10 cellular contexts compared by ENCODE assay signal in the genomic region with DNA sequence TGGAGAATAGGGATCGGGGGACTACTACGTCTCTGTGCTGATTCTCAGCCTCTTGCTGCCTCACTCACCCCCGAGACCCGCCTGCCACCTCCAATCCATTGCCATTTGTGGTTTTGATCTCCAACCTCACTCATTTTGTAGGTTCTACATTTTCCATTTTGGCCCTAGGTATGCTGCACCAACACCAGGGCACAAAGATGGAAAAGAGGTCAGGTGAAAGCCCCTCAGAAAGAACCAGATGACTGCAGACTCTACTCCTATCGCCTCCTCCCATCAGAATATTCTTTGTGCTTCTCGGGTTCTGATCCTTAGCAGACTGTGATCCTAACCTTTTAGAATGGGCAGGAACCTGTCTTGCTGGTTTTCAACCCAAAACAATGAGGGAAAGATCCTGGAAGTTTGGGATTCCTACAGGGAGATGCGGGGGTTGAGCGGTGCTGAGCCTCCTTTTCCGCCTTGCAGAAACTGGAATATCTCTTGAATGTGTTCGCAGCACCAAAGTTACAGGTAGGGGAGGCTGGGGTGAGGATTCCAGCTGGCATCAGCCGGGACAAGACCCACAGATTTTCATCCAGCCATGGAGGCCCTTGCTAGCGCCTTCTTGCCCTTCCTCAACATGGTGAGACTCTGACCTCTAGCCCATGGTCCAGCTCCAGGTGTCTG. TPM values are rescaled to one million over a fixed set of nuclear protein-coding genes. Genes with fewer than 3 reads are reported as not detected.
DNase-seq lines count a peak whose midpoint lies in the region; ATAC-seq, FAIRE-seq and TF ChIP-seq lines count a peak whose summit lies in the region.
"Had no signal": no experiment of that assay in that cellular context is flagged by ENCODE, and none has a peak within 500 bp of the region (broad histone marks: within the 10 kb centered on the region; RNA-seq: fewer than 3 reads in every experiment).

No MANE protein-coding gene starts in this region.

- H3K9ac ChIP-seq in GM12878 (ENCODE audit: control insufficient read depth, insufficient read depth, low read length), result no peak overlapping the region

- peaks cover 94% of the 10 kb centered on the region for H3K27me3 Mint-ChIP-seq in stimulated activated naive CD8-positive, alpha-beta T cell treated with anti-CD3 and anti-CD28 coated beads, Interleukin-15, Interleukin-2, amounts not matched to agents 100 ng/mL and 50 ng/mL, for 24 hours
- peaks cover 83 to 96% (median 90%) of the 10 kb centered on the region in 3 donors for H3K27me3 Mint-ChIP-seq in naive B cell

- H3K27ac ChIP-seq in GM12878 (ENCODE audit: control insufficient read depth, insufficient read depth), result no peak overlapping the region

- H3K4me1 ChIP-seq in GM12878 (ENCODE audit: control insufficient read depth, insufficient read depth, low read length), result peaks cover 8% of the 10 kb centered on the region

- H2AFZ ChIP-seq in GM12878 (ENCODE audit: control insufficient read depth, low read depth, low read length), result peak overlapping the region; percentile 45

- no peaks in the 10 kb centered on the region for H4K20me1 ChIP-seq in GM12878 (ENCODE audit: control insufficient read depth, insufficient read depth)

- TF ChIP-seq CTCF in GM12878 (IDR thresholded peaks at IDR 0.05 in 2 of 3, conservative IDR thresholded peaks at IDR 0.05 in 1 of 3; ENCODE audit: control insufficient read depth in 2 of 3, extremely low read depth in 1 of 3, insufficient read depth in 1 of 3, low read depth in 3 of 3, low read length in 3 of 3), result no peak

- no TSS peak for BruUV-seq in GM12878 (replicated peaks; lab: Mats Ljungman, UMichigan)

- H3K4me3 ChIP-seq in GM12878, result peak overlapping the region; percentile 45; the same call in 1 of the 2 replicates

- in situ Hi-C loops in GM12878 (cut with MboI), result no loop called here

- TF ChIP-seq EP300 in GM12878 (IDR thresholded peaks at IDR 0.05; ENCODE audit: borderline replicate concordance in 1 of 2, control insufficient read depth in 1 of 2, low read depth in 2 of 2, low read length in 2 of 2), result no peak

- intact Hi-C loops in GM12878 (cut with micrococcal nuclease; ENCODE audit: unreplicated experiment), result loop anchor here (2.0 kb wide), 1 partner anchor 23 kb away; no protein-coding TSS in a partner anchor

- TF ChIP-seq POLR2A in GM12878 (IDR thresholded peaks at IDR 0.05; ENCODE audit: low read depth, low read length), result no peak

- H3K4me2 ChIP-seq in GM12878 (ENCODE audit: control insufficient read depth, insufficient read depth), result peak overlapping the region; percentile 77

- RAD21 ChIA-PET in GM12878 (lab: Charles Lee; ENCODE audit: unreplicated experiment), result interaction anchor here (0.9 to 1.0 kb wide), 3 partner anchors 24 to 37 kb away, joined by 3 to 4 read pairs (median 3); no protein-coding TSS in a partner anchor

- no peaks in the 10 kb centered on the region for H3K9me3 Mint-ChIP-seq in stimulated activated naive CD8-positive, alpha-beta T cell treated with anti-CD3 and anti-CD28 coated beads, Interleukin-15, Interleukin-2, amounts not matched to agents 100 ng/mL and 50 ng/mL, for 24 hours
- H3K9me3 Mint-ChIP-seq in naive B cell, result no peaks in the 10 kb centered on the region

- no peak for TF ChIP-seq RAD21 in GM12878 (IDR thresholded peaks at IDR 0.05; ENCODE audit: insufficient read depth, low read depth, low read length)

- H3K27me3 ChIP-seq in GM12878 (replicated peaks in 1 of 2; ENCODE audit: control insufficient read depth in 2 of 2, insufficient read depth in 2 of 2, low read length in 1 of 2), result peaks cover 6 to 16% of the 10 kb centered on the region in 2 experiments

- CTCF ChIA-PET in GM12878 (lab: Yijun Ruan, JAX), result interaction anchor here (0.8 to 3.5 kb wide), 5 partner anchors 24 to 190 kb away, joined by 3 to 18 read pairs (median 4); no protein-coding TSS in a partner anchor

- peak overlapping the region; percentile 59 for H3K4me3 Mint-ChIP-seq in stimulated activated naive CD8-positive, alpha-beta T cell treated with anti-CD3 and anti-CD28 coated beads, Interleukin-15, Interleukin-2, amounts not matched to agents 100 ng/mL and 50 ng/mL, for 24 hours
- H3K4me3 Mint-ChIP-seq in naive B cell, result peak overlapping the region; percentile 68 to 95 (median 85)

- no peak for ATAC-seq in stimulated activated naive CD8-positive, alpha-beta T cell treated with anti-CD3 and anti-CD28 coated beads, Interleukin-15, Interleukin-2, amounts not matched to agents 100 U/mL and 50 U/mL, for 24 hours
- ATAC-seq in GM12878 (no peak), naive B cell (ENCODE audit: low read depth in 2 of 2) (no peak), GM18873 (IDR thresholded peaks at IDR 0.05; ENCODE audit: low FRiP score, unreplicated experiment) (no peak)

- peak overlapping the region; percentile 5 for H3K27ac Mint-ChIP-seq in stimulated activated naive CD8-positive, alpha-beta T cell treated with anti-CD3 and anti-CD28 coated beads, Interleukin-15, Interleukin-2, amounts not matched to agents 100 ng/mL and 50 ng/mL, for 24 hours
- H3K27ac Mint-ChIP-seq in naive B cell, result peak overlapping the region in 2 of 6 donors; percentile 58 to 77

- no peaks in the 10 kb centered on the region for H3K36me3 Mint-ChIP-seq in stimulated activated naive CD8-positive, alpha-beta T cell treated with anti-CD3 and anti-CD28 coated beads, Interleukin-15, Interleukin-2, amounts not matched to agents 100 ng/mL and 50 ng/mL, for 24 hours (ENCODE audit: low read depth)
- no peaks in the 10 kb centered on the region for H3K36me3 Mint-ChIP-seq in naive B cell

- no peaks in the 10 kb centered on the region for H3K36me3 ChIP-seq in GM12878 (ENCODE audit: control insufficient read depth in 2 of 2, insufficient read depth in 2 of 2, low read length in 1 of 2)

- POLR2A ChIA-PET in GM12878 (lab: Charles Lee), result no interaction called here

- no peak for FAIRE-seq in GM12878 (lab: Jason Lieb, UNC)

- no peak for DNase-seq in stimulated activated naive CD8-positive, alpha-beta T cell treated with anti-CD3 and anti-CD28 coated beads, Interleukin-15, Interleukin-2, amounts not matched to agents 100 U/mL and 50 U/mL, for 24 hours
- DNase-seq in GM12878 (ENCODE audit: low read depth, low spot score) (no peak), naive B cell (no peak), COLO829 (ENCODE audit: low spot score) (no peak), DMS 273 (lab: John Stamatoyannopoulos, UW; ENCODE audit: unreplicated experiment) (no peak), dermis blood vessel endothelial cell (no peak)
- DNase-seq: DND-41 had no signal

- H3K79me2 ChIP-seq in GM12878 (ENCODE audit: control insufficient read depth, insufficient read depth, low read length), result no peaks in the 10 kb centered on the region

- H3K9me3 ChIP-seq in GM12878 (replicated peaks; ENCODE audit: control insufficient read depth, insufficient read depth, low read length), result no peaks in the 10 kb centered on the region

- SMC1A ChIA-PET in GM12878 (lab: Charles Lee; ENCODE audit: uncharacterized antibody, unreplicated experiment), result interaction anchor here (0.5 to 2.9 kb wide), 2 partner anchors 36 to 71 kb away, joined by 3 to 10 read pairs; no protein-coding TSS in a partner anchor

- H3K4me1 Mint-ChIP-seq in stimulated activated naive CD8-positive, alpha-beta T cell treated with anti-CD3 and anti-CD28 coated beads, Interleukin-15, Interleukin-2, amounts not matched to agents 100 ng/mL and 50 ng/mL, for 24 hours (ENCODE audit: low read depth), result peaks cover 32% of the 10 kb centered on the region
- H3K4me1 Mint-ChIP-seq in naive B cell, result peaks cover 22 to 28% (median 26%) of the 10 kb centered on the region in 3 donors

- 29% methylated on average over 11 of the region's 12 CpGs for WGBS in GM12878 (ENCODE audit: insufficient coverage, insufficient replicate concordance, low lambda C conversion rate, missing lambda C conversion rate)

TF ChIP-seq in GM12878, 131 proteins besides CTCF, POLR2A, EP300 and RAD21:
- TF ChIP-seq BMI1 (IDR thresholded peaks at IDR 0.05; ENCODE audit: borderline replicate concordance) (no peak), EZH2 (IDR thresholded peaks at IDR 0.05; ENCODE audit: borderline replicate concordance, control insufficient read depth, low read depth, low read length) (peak; percentile 99; the same call in 1 of the 2 replicates)

RNA-seq across cellular contexts. Expression of a gene that starts 53.1 kb away (rescaled TPM):
- not detected in 2 replicates for total RNA-seq in GM12878 (2013; cell fraction: nucleolus; rRNA removed)
- total RNA-seq in GM12878 (2014; rRNA removed) (not detected in 2 replicates), GM12878 (2014; rRNA removed; fragmentation: Illumina TruSeq; extraction: Trizol) (not detected in 2 replicates), GM12878 (2021) (0.11 TPM in 1 of 2 replicates, not detected in the other), dermis blood vessel endothelial cell (not detected in 2 replicates)
- polyA plus RNA-seq in GM12878 (2011; ENCODE audit: low read depth), result not detected
- polyA plus RNA-seq in GM12878 (2011; rRNA removed) (not detected in 2 replicates), GM12878 (2014; fragmentation: Illumina TruSeq; extraction: Trizol) (not detected in 2 replicates), GM12878 (2014; fragmentation: Nextera tagmentation; extraction: Ambion mirVana) (not detected), GM12878 (2014; rRNA removed) (0.04 TPM in 1 of 2 replicates, not detected in the other), GM12878 (2016; fragmentation: Nextera tagmentation; extraction: Ambion mirVana) (not detected), naive B cell (ENCODE audit: low read depth in 6 of 6) (not detected)
- polyA plus RNA-seq in GM12878 (2011; cell fraction: cytosol; rRNA removed), result not detected in 2 replicates
- not detected in 2 replicates for polyA plus RNA-seq in GM12878 (2011; cell fraction: nucleus; rRNA removed)
- 0.11 and 0.19 TPM in 2 replicates for polyA plus RNA-seq in GM12878 (2012)
- polyA minus RNA-seq in GM12878 (2011; rRNA and poly(A)+ RNA removed), result not detected in 2 replicates
- polyA minus RNA-seq in GM12878 (2011; cell fraction: cytosol; rRNA and poly(A)+ RNA removed), result not detected in 2 replicates
- not detected in 2 replicates for polyA minus RNA-seq in GM12878 (2011; cell fraction: nucleus; rRNA and poly(A)+ RNA removed)
- total RNA-seq: pulmonary artery endothelial cell had no signal
